15 cellular contexts compared by ENCODE assay signal in the genomic region with DNA sequence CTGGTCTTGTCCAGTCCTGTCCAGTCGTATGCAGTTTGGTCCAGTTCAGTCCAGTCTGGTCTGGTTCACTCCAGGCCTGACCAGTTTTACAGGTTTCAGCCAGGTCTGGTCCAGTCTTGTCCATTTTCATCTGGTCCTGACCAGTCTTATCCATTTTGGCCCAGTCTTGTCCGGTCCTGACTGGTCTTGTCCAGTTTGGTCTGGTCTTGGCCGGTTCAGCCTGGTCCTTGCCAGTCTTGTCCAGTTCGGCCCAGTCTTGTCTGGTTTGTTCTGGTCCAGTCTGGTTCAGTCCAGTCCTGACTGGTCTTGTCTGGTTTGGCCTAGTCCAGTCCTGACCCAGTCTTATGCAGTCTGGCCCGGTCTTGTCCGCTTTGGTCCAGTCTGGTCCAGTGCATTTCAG.
DNase-seq lines count a peak whose midpoint lies in the region; ATAC-seq and TF ChIP-seq lines count a peak whose summit lies in the region.
"Had no signal": no experiment of that assay in that cellular context is flagged by ENCODE, and none has a peak within 500 bp of the region (broad histone marks: within the 10 kb centered on the region; RNA-seq: fewer than 3 reads in every experiment).

No MANE protein-coding gene starts in this region.

- H3K4me3 ChIP-seq in Caco-2 (ENCODE audit: low read depth, low read length) (no peak overlapping the region), endodermal cell (ENCODE audit: low read length) (peak overlapping the region; percentile 8), osteoblast (ENCODE audit: insufficient read depth, low read length) (no peak overlapping the region)
- H3K4me3 ChIP-seq: MG63 had no signal

- H3K4me3 Mint-ChIP-seq in Caco-2 (ENCODE audit: unreplicated experiment), result no peak overlapping the region
- no peak overlapping the region for H3K4me3 Mint-ChIP-seq in endodermal cell
- H3K4me3 Mint-ChIP-seq: CD4-positive, CD25-positive, alpha-beta regulatory T cell had no signal

- TF ChIP-seq CTCF in Caco-2 (IDR thresholded peaks at IDR 0.05; ENCODE audit: insufficient read depth in 1 of 2, low read depth in 1 of 2, low read length in 1 of 2, severe bottlenecking in 1 of 2, unreplicated experiment in 1 of 2) (no peak), endodermal cell (conservative IDR thresholded peaks at IDR 0.05) (no peak), osteoblast (IDR thresholded peaks at IDR 0.05; ENCODE audit: extremely low read depth, low read depth, low read length) (no peak)

- intact Hi-C loops in Caco-2 (cut with micrococcal nuclease; ENCODE audit: unreplicated experiment), result no loop called here

- H3K27ac ChIP-seq in endodermal cell (ENCODE audit: low read depth, low read length) (no peak overlapping the region), osteoblast (ENCODE audit: low read depth, low read length) (no peak overlapping the region)

- H3K9me3 ChIP-seq in Caco-2, result peaks cover 11% of the 10 kb centered on the region
- peaks cover 98% of the 10 kb centered on the region for H3K9me3 ChIP-seq in endodermal cell (ENCODE audit: control insufficient read depth, low read length)
- peaks cover 10% of the 10 kb centered on the region for H3K9me3 ChIP-seq in osteoblast (ENCODE audit: low read depth, low read length)

- H2AFZ ChIP-seq in osteoblast (ENCODE audit: low read length), result no peak overlapping the region

- no peak overlapping the region for H3K9ac ChIP-seq in endodermal cell (ENCODE audit: extremely low read depth, low read length, poor library complexity, severe bottlenecking)

- no peaks in the 10 kb centered on the region for H4K20me1 ChIP-seq in osteoblast (ENCODE audit: insufficient read depth, low read length)

- no peaks in the 10 kb centered on the region for H3K4me1 ChIP-seq in Caco-2
- no peaks in the 10 kb centered on the region for H3K4me1 ChIP-seq in endodermal cell (ENCODE audit: control insufficient read depth, insufficient read depth, low read length)
- H3K4me1 ChIP-seq in osteoblast (ENCODE audit: insufficient read depth, low read length), result no peaks in the 10 kb centered on the region

- ATAC-seq in GM21515 (IDR thresholded peaks at IDR 0.05; ENCODE audit: unreplicated experiment), result no peak

- CTCF ChIA-PET in Caco-2 (lab: Charles Lee), result no interaction called here

- H3K4me1 Mint-ChIP-seq in Caco-2 (ENCODE audit: low read depth, unreplicated experiment) (no peaks in the 10 kb centered on the region), endodermal cell (no peaks in the 10 kb centered on the region)
- H3K4me1 Mint-ChIP-seq: CD4-positive, CD25-positive, alpha-beta regulatory T cell had no signal

- H3K36me3 ChIP-seq in Caco-2 (ENCODE audit: control insufficient read depth, insufficient read depth, low read length) (no peaks in the 10 kb centered on the region), endodermal cell (ENCODE audit: control insufficient read depth, insufficient read depth, low read length) (no peaks in the 10 kb centered on the region), osteoblast (ENCODE audit: insufficient read depth, low read length) (no peaks in the 10 kb centered on the region)
- H3K36me3 ChIP-seq: MG63 had no signal

- H3K79me2 ChIP-seq in osteoblast (ENCODE audit: insufficient read depth, low read length), result no peaks in the 10 kb centered on the region

- POLR2A ChIA-PET in Caco-2 (lab: Charles Lee), result no interaction called here

- H3K9me3 Mint-ChIP-seq in Caco-2 (ENCODE audit: unreplicated experiment), result peaks cover 27% of the 10 kb centered on the region
- H3K9me3 Mint-ChIP-seq in endodermal cell, result peaks cover 94% of the 10 kb centered on the region

- H3K4me2 ChIP-seq in osteoblast (ENCODE audit: insufficient read depth, low read length), result no peak overlapping the region

- no peaks in the 10 kb centered on the region for H3K27me3 ChIP-seq in Caco-2 (replicated peaks; ENCODE audit: control insufficient read depth, insufficient read depth, low read length)
- no peaks in the 10 kb centered on the region for H3K27me3 ChIP-seq in endodermal cell (ENCODE audit: control insufficient read depth, insufficient read depth, low read length, poor library complexity, severe bottlenecking)
- H3K27me3 ChIP-seq in osteoblast (ENCODE audit: insufficient read depth, low read length), result no peaks in the 10 kb centered on the region
- H3K27me3 ChIP-seq: MG63 had no signal

- H3K27me3 Mint-ChIP-seq in Caco-2 (ENCODE audit: insufficient read depth, unreplicated experiment) (no peaks in the 10 kb centered on the region), endodermal cell (ENCODE audit: insufficient read depth) (no peaks in the 10 kb centered on the region)
- H3K27me3 Mint-ChIP-seq: CD4-positive, CD25-positive, alpha-beta regulatory T cell had no signal

- H3K27ac Mint-ChIP-seq in Caco-2 (ENCODE audit: unreplicated experiment) (no peak overlapping the region), endodermal cell (no peak overlapping the region)
- H3K27ac Mint-ChIP-seq: CD4-positive, CD25-positive, alpha-beta regulatory T cell had no signal

- H3K36me3 Mint-ChIP-seq in Caco-2 (ENCODE audit: insufficient read depth, unreplicated experiment) (no peaks in the 10 kb centered on the region), endodermal cell (ENCODE audit: low read depth) (no peaks in the 10 kb centered on the region)
- H3K36me3 Mint-ChIP-seq: CD4-positive, CD25-positive, alpha-beta regulatory T cell had no signal

- 52 to 68% methylated on average over 5 to 6 of the region's 6 CpGs for WGBS in endodermal cell (ENCODE audit: insufficient coverage in 1 of 2, insufficient read length in 1 of 2), 2 experiments

- DNase-seq in Caco-2, result peak; percentile 6 to 19
- peak; percentile 1 for DNase-seq in ELF-1 (ENCODE audit: low read depth, low spot score)
- no peak for DNase-seq in endodermal cell
- DNase-seq in osteoblast (ENCODE audit: insufficient read length, low spot score, missing footprints), result peak; percentile 1
- DNase-seq in DMS153 treated with DMSO at 0.1 percent for 48 hours (lab: John Stamatoyannopoulos, UW; ENCODE audit: unreplicated experiment), result no peak
- DNase-seq in GM19240 (ENCODE audit: insufficient read length, low spot score), result no peak
- DNase-seq: CD4-positive, CD25-positive, alpha-beta regulatory T cell; MG63; NCI-H1048; NCI-H1417 treated with DMSO at 0.1 percent for 48 hours; NCI-H187; NCI-H446; NCI-H526; OCI-M1 had no signal

- BruUV-seq in Caco-2 (replicated peaks; lab: Mats Ljungman, UMichigan), result no TSS peak

Comparison
In these comparisons a context has a peak if more than half of its experiments do, and no peak if none do; other contexts are left out.
1. DNase-seq: peak in Caco-2 (2 of 2), ELF-1 (single experiment) and osteoblast (single experiment); none in endodermal cell (single experiment), DMS153 treated with DMSO at 0.1 percent for 48 hours (single experiment) and GM19240 (single experiment).